ENCODE assay signal across 6 cellular contexts in genomic region chr5:77545285-77545684, GRCh38.
"Had no signal": no experiment of that assay in that cellular context is flagged by ENCODE, and none has a peak within 500 bp of the region (broad histone marks: within the 10 kb centered on the region; RNA-seq: fewer than 3 reads in every experiment).

No MANE protein-coding gene starts in this region.

- H3K4me3 ChIP-seq: K562 had no signal

- DNase-seq: IMR-90, KBM-7 had no signal

- FAIRE-seq: HepG2, HTR-8/SVneo, K562 had no signal

- ATAC-seq: HepG2, K562 had no signal

- H3K27ac ChIP-seq: HL-60 had no signal
